Comparison of ENCODE assay signal across 22 cellular contexts in the genomic region with DNA sequence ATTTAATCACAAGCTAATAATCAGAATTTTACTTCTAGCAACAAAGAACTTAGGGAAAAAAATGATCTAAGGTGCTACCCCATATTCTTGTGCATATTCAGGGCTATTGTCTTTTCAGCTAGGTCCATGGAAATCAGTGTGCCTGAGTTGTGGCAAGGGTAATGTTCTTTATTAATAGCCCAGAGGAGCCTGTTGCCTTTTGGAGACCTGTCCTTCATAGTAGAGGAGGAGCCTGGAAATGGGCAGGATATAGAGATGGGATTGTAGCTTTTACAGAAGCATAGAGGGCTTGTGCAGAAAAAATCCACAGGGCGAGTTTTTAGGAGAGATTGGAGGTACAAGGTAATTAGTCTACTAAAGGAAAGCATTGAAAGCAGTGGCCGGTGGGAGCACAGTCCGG.
"Had no signal": no experiment of that assay in that cellular context is flagged by ENCODE, and none has a peak within 500 bp of the region (broad histone marks: within the 10 kb centered on the region; RNA-seq: fewer than 3 reads in every experiment).

No MANE protein-coding gene starts in this region.

- H3K4me3 Mint-ChIP-seq: activated CD4-positive, alpha-beta T cell treated with anti-CD3 and anti-CD28 coated beads, Interleukin-2, amount 10 ng/mL, durations not matched to agents 7 days and 5 days; activated naive CD4-positive, alpha-beta T cell treated with anti-CD3 and anti-CD28 coated beads, Interleukin-2, amount 10 ng/mL, durations not matched to agents 7 days and 5 days; naive B cell; neural progenitor cell had no signal

- H3K4me2 ChIP-seq: neural progenitor cell had no signal

- DNase-seq: activated CD4-positive, alpha-beta T cell treated with anti-CD3 and anti-CD28 coated beads, Interleukin-2, amount 10 ng/mL, durations not matched to agents 7 days and 5 days; activated CD4-positive, CD25-positive, alpha-beta regulatory T cell; activated CD8-positive, alpha-beta memory T cell treated with anti-CD3 and anti-CD28 coated beads for 24 hours; activated CD8-positive, alpha-beta memory T cell treated with anti-CD3 and anti-CD28 coated beads, Interleukin-2, amount 50 U/mL, for 4 hours; activated effector memory CD4-positive, alpha-beta T cell treated with anti-CD3 and anti-CD28 coated beads, Interleukin-2, amount 50 U/mL, for 16 hours; activated naive CD4-positive, alpha-beta T cell treated with anti-CD3 and anti-CD28 coated beads, Interleukin-2, amount 10 ng/mL, durations not matched to agents 7 days and 5 days; activated T-cell treated with anti-CD3 and anti-CD28 coated beads, Interleukin-2, amount 50 U/mL, for 48 hours; colonic mucosa; dorsolateral prefrontal cortex; esophagus squamous epithelium; gastrocnemius medialis; islet precursor cell; left colon; lower lobe of right lung; naive B cell; spleen; stimulated activated CD4-positive, alpha-beta T cell treated with anti-CD3 and anti-CD28 coated beads, Interleukin-4, amount 100 ng/mL, for 24 hours; stimulated activated naive CD8-positive, alpha-beta T cell treated with anti-CD3 and anti-CD28 coated beads, Interleukin-15, Interleukin-2, amounts not matched to agents 100 U/mL and 50 U/mL, for 24 hours; thyroid gland; upper lobe of right lung had no signal

- H3K36me3 ChIP-seq: colonic mucosa, neural progenitor cell, upper lobe of right lung had no signal

- H3K9me3 Mint-ChIP-seq: activated naive CD4-positive, alpha-beta T cell treated with anti-CD3 and anti-CD28 coated beads, Interleukin-2, amount 10 ng/mL, durations not matched to agents 7 days and 5 days; neural progenitor cell had no signal

- H2AFZ ChIP-seq: neural progenitor cell had no signal

- H3K27ac Mint-ChIP-seq: activated CD4-positive, alpha-beta T cell treated with anti-CD3 and anti-CD28 coated beads, Interleukin-2, amount 10 ng/mL, durations not matched to agents 7 days and 5 days; neural progenitor cell had no signal

- ATAC-seq: gastrocnemius medialis; left colon; stimulated activated naive CD8-positive, alpha-beta T cell treated with anti-CD3 and anti-CD28 coated beads, Interleukin-15, Interleukin-2, amounts not matched to agents 100 U/mL and 50 U/mL, for 24 hours had no signal

- H3K4me1 ChIP-seq: colonic mucosa, esophagus squamous epithelium, lower lobe of right lung, neural progenitor cell, spleen, upper lobe of right lung had no signal

- H3K27me3 ChIP-seq: colonic mucosa, dorsolateral prefrontal cortex, esophagus squamous epithelium, gastrocnemius medialis, neural progenitor cell, SJSA1, spleen, thyroid gland, upper lobe of right lung had no signal

- H3K4me3 ChIP-seq: colonic mucosa, dorsolateral prefrontal cortex, esophagus squamous epithelium, gastrocnemius medialis, lower lobe of right lung, neural progenitor cell, SJSA1, spleen, thyroid gland, upper lobe of right lung had no signal

- H3K9me3 ChIP-seq: colonic mucosa, esophagus squamous epithelium, gastrocnemius medialis, lower lobe of right lung, SJSA1, spleen, thyroid gland, upper lobe of right lung had no signal

- H3K27ac ChIP-seq: colonic mucosa, dorsolateral prefrontal cortex, esophagus squamous epithelium, gastrocnemius medialis, lower lobe of right lung, neural progenitor cell, SJSA1, thyroid gland, upper lobe of right lung had no signal

- H3K27me3 Mint-ChIP-seq: activated CD4-positive, alpha-beta T cell treated with anti-CD3 and anti-CD28 coated beads, Interleukin-2, amount 10 ng/mL, durations not matched to agents 7 days and 5 days; activated naive CD4-positive, alpha-beta T cell treated with anti-CD3 and anti-CD28 coated beads, Interleukin-2, amount 10 ng/mL, durations not matched to agents 7 days and 5 days; naive B cell had no signal
